Comparison of ENCODE assay signal across 15 cellular contexts in the genomic region with DNA sequence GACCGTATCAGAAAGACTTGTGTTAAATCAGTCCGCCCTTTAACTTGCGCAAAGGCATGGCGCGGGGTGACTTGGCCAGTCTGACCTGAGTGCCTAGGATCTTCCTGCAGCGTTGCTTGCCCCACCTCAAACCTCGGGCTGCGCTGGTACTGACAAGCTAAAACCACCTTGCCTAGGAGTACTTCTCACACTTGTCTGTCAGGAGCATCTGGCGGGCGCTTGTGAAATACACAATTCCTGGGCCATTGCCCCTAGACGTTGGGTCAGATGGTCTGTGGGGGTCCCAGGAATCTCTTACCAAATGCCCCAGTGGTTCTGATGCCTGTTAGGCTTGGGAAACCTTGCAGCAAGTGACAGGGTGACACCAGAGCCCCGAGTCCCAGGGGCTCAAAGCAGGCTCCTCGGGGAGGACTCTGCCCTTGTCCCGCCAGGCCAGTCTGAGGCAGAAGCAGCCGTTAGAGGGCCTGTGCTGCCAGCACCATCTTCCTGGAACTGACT.
"Had no signal": no experiment of that assay in that cellular context is flagged by ENCODE, and none has a peak within 500 bp of the region (broad histone marks: within the 10 kb centered on the region; RNA-seq: fewer than 3 reads in every experiment).

No MANE protein-coding gene starts in this region.

- H3K27ac ChIP-seq: foreskin keratinocyte, parathyroid adenoma, SK-N-MC, upper lobe of right lung had no signal

- H3K4me2 ChIP-seq: smooth muscle cell had no signal

- H3K4me1 ChIP-seq: foreskin keratinocyte, parathyroid adenoma had no signal

- H3K9ac ChIP-seq: parathyroid adenoma had no signal

- H3K9me3 ChIP-seq: upper lobe of right lung had no signal

- H2AFZ ChIP-seq: parathyroid adenoma had no signal

- FAIRE-seq: colon, keratinocyte, TTC549 had no signal

- DNase-seq: activated B cell treated with CpG ODN at 0.5 μM for 24 hours; activated CD4-positive, alpha-beta T cell treated with anti-CD3 and anti-CD28 coated beads, Interleukin-2, amount 10 ng/mL, durations not matched to agents 7 days and 5 days; activated gamma-delta T cell treated with Interleukin-2 at 50 U/mL for 16 hours; activated naive CD8-positive, alpha-beta T cell treated with anti-CD3 and anti-CD28 coated beads for 36 hours; activated T-cell treated with anti-CD3 and anti-CD28 coated beads for 4 hours; foreskin keratinocyte; retina; stimulated activated naive B cell treated with anti-CD40 and anti-IgM and Interleukin-4, amounts not matched to agents 10 μg/mL and 1 μg/mL and 100 μg/mL, for 72 hours; upper lobe of right lung had no signal

- ATAC-seq: foreskin keratinocyte; stimulated activated naive B cell treated with anti-CD40 and anti-IgM and Interleukin-4, amounts not matched to agents 10 μg/mL and 1 μg/mL and 100 μg/mL, for 72 hours; upper lobe of right lung had no signal

- H3K27me3 ChIP-seq: foreskin keratinocyte, upper lobe of right lung had no signal

- H3K4me3 ChIP-seq: SK-N-MC, smooth muscle cell, upper lobe of right lung had no signal
